Comparison of ENCODE assay signal across 10 cellular contexts in genomic region chr5:59591162-59591561, GRCh38.
DNase-seq lines count a peak whose midpoint lies in the region; ATAC-seq and TF ChIP-seq lines count a peak whose summit lies in the region.
"Had no signal": no experiment of that assay in that cellular context is flagged by ENCODE, and none has a peak within 500 bp of the region (broad histone marks: within the 10 kb centered on the region; RNA-seq: fewer than 3 reads in every experiment).

No MANE protein-coding gene starts in this region.

- H3K4me1 ChIP-seq in MM.1S (ENCODE audit: low read length) (peaks cover 46% of the 10 kb centered on the region), HAP-1 (no peaks in the 10 kb centered on the region)
- H3K4me1 ChIP-seq in naive thymus-derived CD4-positive, alpha-beta T cell (ENCODE audit: control insufficient read depth in 2 of 2, insufficient read depth in 2 of 2, low read length in 2 of 2): no peaks in the 10 kb centered on the region

- peaks cover 0 to 27% (median 0%) of the 10 kb centered on the region in 7 donors for H3K4me1 Mint-ChIP-seq in naive thymus-derived CD4-positive, alpha-beta T cell

- H3K4me3 ChIP-seq in MM.1S (ENCODE audit: low read length): peak overlapping the region; percentile 12; the same call in 1 of the 2 replicates
- no peak overlapping the region for H3K4me3 ChIP-seq in naive thymus-derived CD4-positive, alpha-beta T cell (ENCODE audit: low read length)
- H3K4me3 ChIP-seq in HAP-1: no peak overlapping the region

- peak overlapping the region; percentile 63 for H3K4me2 ChIP-seq in MM.1S (ENCODE audit: low read depth, low read length)

- H3K36me3 Mint-ChIP-seq in naive thymus-derived CD4-positive, alpha-beta T cell: no peaks in the 10 kb centered on the region

- DNase-seq in MM.1S (peak; percentile 68), RKO (ENCODE audit: low spot score) (no peak), HAP-1 (ENCODE audit: low spot score in 2 of 2) (no peak), NCI-H1930 (lab: John Stamatoyannopoulos, UW) (no peak), GDM1 (lab: John Stamatoyannopoulos, UW) (no peak)
- DNase-seq in naive thymus-derived CD4-positive, alpha-beta T cell: no peak
- DNase-seq: EL, NCI-H187 treated with DMSO at 0.1 percent for 48 hours had no signal

- ATAC-seq in GM18858 (IDR thresholded peaks at IDR 0.05; ENCODE audit: unreplicated experiment) (peak; percentile 89), HG02588 (IDR thresholded peaks at IDR 0.05; ENCODE audit: unreplicated experiment) (peak; percentile 60)
- ATAC-seq in naive thymus-derived CD4-positive, alpha-beta T cell: peak; percentile 42

- in situ Hi-C loops in HAP-1 (cut with MboI; ENCODE audit: low sequenced_read_pairs): no loop called here

- CTCF ChIA-PET in naive thymus-derived CD4-positive, alpha-beta T cell (lab: Charles Lee): no interaction called here

- peaks cover 0 to 4% (median 0%) of the 10 kb centered on the region in 11 donors for H3K9me3 Mint-ChIP-seq in naive thymus-derived CD4-positive, alpha-beta T cell

- no peaks in the 10 kb centered on the region for H3K9me3 ChIP-seq in MM.1S (replicated peaks; ENCODE audit: insufficient read depth, low read length)
- H3K9me3 ChIP-seq in naive thymus-derived CD4-positive, alpha-beta T cell (ENCODE audit: control insufficient read depth in 2 of 3, low read length in 3 of 3): no peaks in the 10 kb centered on the region
- H3K9me3 ChIP-seq in HAP-1: no peaks in the 10 kb centered on the region

- H4K20me1 ChIP-seq in MM.1S (ENCODE audit: insufficient read depth, low read length): no peaks in the 10 kb centered on the region

- H3K27ac ChIP-seq in MM.1S (ENCODE audit: low read length): peak overlapping the region; percentile 96
- H3K27ac ChIP-seq in naive thymus-derived CD4-positive, alpha-beta T cell (ENCODE audit: low read depth, low read length): no peak overlapping the region

- intact Hi-C loops in naive thymus-derived CD4-positive, alpha-beta T cell (cut with micrococcal nuclease): loop anchor here in 1 of 2 donors (1.0 kb wide), 1 partner anchor 18 kb away; no protein-coding TSS in a partner anchor

- no peak overlapping the region for H2AFZ ChIP-seq in MM.1S (ENCODE audit: low read length)

- peaks cover 29% of the 10 kb centered on the region for H3F3A ChIP-seq in MM.1S (ENCODE audit: insufficient read depth, low read length)

- H3K9me2 ChIP-seq in MM.1S (replicated peaks; ENCODE audit: insufficient read depth, low read length): no peaks in the 10 kb centered on the region

- peak overlapping the region; percentile 51; the same call in 1 of the 2 replicates for H3K9ac ChIP-seq in MM.1S (ENCODE audit: low read length)

- H3K4me3 Mint-ChIP-seq in naive thymus-derived CD4-positive, alpha-beta T cell: no peak overlapping the region

- H3K36me3 ChIP-seq in MM.1S (replicated peaks; ENCODE audit: insufficient read depth, low read length): no peaks in the 10 kb centered on the region
- no peaks in the 10 kb centered on the region for H3K36me3 ChIP-seq in naive thymus-derived CD4-positive, alpha-beta T cell (ENCODE audit: control insufficient read depth in 2 of 3, insufficient read depth in 3 of 3, low read length in 3 of 3)
- H3K36me3 ChIP-seq in HAP-1 (replicated peaks): no peaks in the 10 kb centered on the region

- no peaks in the 10 kb centered on the region for H3K27me3 ChIP-seq in MM.1S (replicated peaks; ENCODE audit: insufficient read depth, low read length)
- no peaks in the 10 kb centered on the region for H3K27me3 ChIP-seq in naive thymus-derived CD4-positive, alpha-beta T cell (ENCODE audit: control insufficient read depth in 2 of 2, insufficient read depth in 2 of 2, low read length in 2 of 2)
- peaks cover 4% of the 10 kb centered on the region; the same call in 1 of the 2 replicates for H3K27me3 ChIP-seq in HAP-1 (ENCODE audit: low read depth)

- H3K27me3 Mint-ChIP-seq in naive thymus-derived CD4-positive, alpha-beta T cell: peaks cover 9 to 32% (median 12%) of the 10 kb centered on the region in 5 donors

- H3K27ac Mint-ChIP-seq in naive thymus-derived CD4-positive, alpha-beta T cell: peak overlapping the region in 1 of 9 donors; percentile 65

- no peaks in the 10 kb centered on the region for H3K79me2 ChIP-seq in MM.1S (ENCODE audit: low read length)

- no peak for TF ChIP-seq CTCF in MM.1S (IDR thresholded peaks at IDR 0.05; ENCODE audit: low read length)

- POLR2A ChIA-PET in naive thymus-derived CD4-positive, alpha-beta T cell (lab: Charles Lee): no interaction called here
